ENCODE assay signal across 9 cellular contexts in the genomic region with DNA sequence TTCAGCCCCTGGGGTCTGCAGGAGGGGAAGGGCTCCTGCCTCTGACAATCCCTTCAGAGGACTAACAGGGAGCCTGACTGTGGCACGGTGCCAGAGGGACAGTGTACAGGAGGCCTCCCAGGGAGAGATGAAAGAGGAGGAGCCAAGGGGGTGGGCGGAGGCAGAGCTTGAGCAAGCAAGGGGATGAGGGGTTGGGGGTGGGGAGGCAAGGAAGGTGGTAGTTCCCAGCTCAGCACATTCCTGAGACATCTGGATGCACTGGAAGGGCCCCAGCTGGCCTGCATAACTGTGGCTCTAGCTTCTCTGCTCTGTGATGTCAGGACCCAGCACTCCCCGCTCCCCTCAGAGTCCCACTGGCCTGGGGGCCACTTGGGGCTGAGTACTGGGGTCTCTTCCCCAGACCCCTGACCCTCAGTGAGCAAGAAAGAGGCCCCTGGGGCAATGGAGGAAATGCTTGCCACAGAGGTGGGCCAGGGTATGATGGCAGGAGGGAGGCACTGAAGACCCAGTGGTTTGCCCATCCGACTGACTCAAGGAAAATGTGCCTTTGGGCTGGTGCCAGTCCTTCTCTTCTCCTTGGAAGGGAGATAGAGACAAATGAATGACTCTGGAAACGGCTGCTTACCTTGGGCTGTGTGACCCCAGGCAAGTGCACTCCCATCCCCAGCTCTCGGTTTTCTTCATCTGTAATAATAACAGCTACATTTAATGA. TPM values are rescaled to one million over a fixed set of nuclear protein-coding genes. Genes with fewer than 3 reads are reported as not detected.
A peak's percentile ranks its signal among the peaks of the same experiment; 100 is the strongest.
DNase-seq lines count a peak whose midpoint lies in the region; ATAC-seq and TF ChIP-seq lines count a peak whose summit lies in the region.
"Had no signal": no experiment of that assay in that cellular context is flagged by ENCODE, and none has a peak within 500 bp of the region (broad histone marks: within the 10 kb centered on the region; RNA-seq: fewer than 3 reads in every experiment).

No MANE protein-coding gene starts in this region.

- no peak overlapping the region for H4K8ac ChIP-seq in neuronal stem cell (ENCODE audit: low read depth, low read length)

- ATAC-seq in GM19023 (IDR thresholded peaks at IDR 0.05; ENCODE audit: unreplicated experiment) (no peak), GM18909 (IDR thresholded peaks at IDR 0.05; ENCODE audit: poor library complexity, unreplicated experiment) (no peak)

- H3K79me1 ChIP-seq in neuronal stem cell (ENCODE audit: low read depth, low read length), result no peaks in the 10 kb centered on the region

- H2AK5ac ChIP-seq in neuronal stem cell (ENCODE audit: low read depth, low read length), result peak overlapping the region; percentile 67

- peak overlapping the region; percentile 62 for H2BK5ac ChIP-seq in neuronal stem cell (ENCODE audit: low read length)

- no peaks in the 10 kb centered on the region for H3K9me3 ChIP-seq in neuronal stem cell (replicated peaks in 1 of 2; ENCODE audit: control insufficient read depth in 2 of 2, insufficient read depth in 1 of 2, low read depth in 1 of 2, low read length in 2 of 2)

- H3K23ac ChIP-seq in neuronal stem cell (ENCODE audit: low read depth, low read length, poor library complexity), result no peak overlapping the region

- H3K9ac ChIP-seq in neuronal stem cell (ENCODE audit: low read depth, low read length, poor library complexity), result no peak overlapping the region

- H2BK12ac ChIP-seq in neuronal stem cell (ENCODE audit: low read length), result peak overlapping the region; percentile 77

- peak overlapping the region; percentile 64 for H2BK120ac ChIP-seq in neuronal stem cell (ENCODE audit: low read depth, low read length)

- H3K18ac ChIP-seq in neuronal stem cell (ENCODE audit: low read length), result peak overlapping the region; percentile 76

- H3K14ac ChIP-seq in neuronal stem cell (ENCODE audit: low read length), result peak overlapping the region; percentile 25

- peaks cover 9 to 32% of the 10 kb centered on the region in 2 donors for H3K4me1 ChIP-seq in neuronal stem cell (ENCODE audit: control insufficient read depth in 2 of 2, insufficient read depth in 1 of 2, low read depth in 1 of 2, low read length in 2 of 2)

- no peaks in the 10 kb centered on the region for H3K36me3 ChIP-seq in neuronal stem cell (replicated peaks in 1 of 2; ENCODE audit: control insufficient read depth in 2 of 2, insufficient read depth in 2 of 2, low read length in 2 of 2)

- H3K27me3 ChIP-seq in neuronal stem cell (ENCODE audit: control insufficient read depth in 3 of 3, insufficient read depth in 3 of 3, low read depth in 1 of 3, low read length in 3 of 3), result peaks cover 0 to 53% (median 0%) of the 10 kb centered on the region in 3 experiments

- peak overlapping the region; percentile 45 for H2AFZ ChIP-seq in neuronal stem cell (ENCODE audit: low read length)

- DNase-seq in COR-L47 (lab: John Stamatoyannopoulos, UW) (peak; percentile 9), NCI-H2171 treated with DMSO at 0.1 percent for 48 hours (lab: John Stamatoyannopoulos, UW) (peak; percentile 22), epithelial cell of esophagus (ENCODE audit: low read depth) (peak; percentile 64), neuronal stem cell (ENCODE audit: low spot score) (no peak), foreskin melanocyte (no peak), Kasumi-1 (lab: John Stamatoyannopoulos, UW) (no peak)
- DNase-seq: NK-92 treated with Interleukin-12 subunit alpha and Interleukin-12 subunit beta, amount 100 ng/mL, for 24 hours had no signal

- H4K91ac ChIP-seq in neuronal stem cell (ENCODE audit: low read depth, low read length, poor library complexity), result no peak overlapping the region

- no CpG with 5 or more reads among the region's 6 CpGs for WGBS in neuronal stem cell (ENCODE audit: extremely low coverage in 2 of 2, insufficient read length in 2 of 2, insufficient replicate concordance in 1 of 2), 2 donors

- no peak overlapping the region for H3K4me3 ChIP-seq in epithelial cell of esophagus (ENCODE audit: low read length)
- no peak overlapping the region for H3K4me3 ChIP-seq in neuronal stem cell (ENCODE audit: low read length in 2 of 2)

- no peak overlapping the region for H3K4me2 ChIP-seq in neuronal stem cell (ENCODE audit: insufficient read depth, low read length, poor library complexity, severe bottlenecking)

- H2BK15ac ChIP-seq in neuronal stem cell (ENCODE audit: low read length), result peak overlapping the region; percentile 46

- H3K27ac ChIP-seq in neuronal stem cell (replicated peaks; ENCODE audit: low read length), result peak overlapping the region; percentile 14

- TF ChIP-seq CTCF in epithelial cell of esophagus (IDR thresholded peaks at IDR 0.05; ENCODE audit: insufficient read depth, low read depth, low read length, missing control alignments), result no peak

- no peak overlapping the region for H3K4ac ChIP-seq in neuronal stem cell (ENCODE audit: low read length)

RNA-seq across cellular contexts. Expression of a gene that starts 13.3 kb away (rescaled TPM):
- polyA plus RNA-seq in neuronal stem cell (2013, experiment 1 of 2), result 8.4 TPM
- polyA plus RNA-seq in neuronal stem cell (2013, experiment 2 of 2), result 8.8 TPM

RNA-seq across cellular contexts. Expression of a gene that starts 56.5 kb away (rescaled TPM):
- polyA plus RNA-seq in neuronal stem cell (2013, experiment 1 of 2), result 33.3 TPM
- polyA plus RNA-seq in neuronal stem cell (2013, experiment 2 of 2), result 32.3 TPM

Comparison
In these comparisons a context has a peak if more than half of its experiments do, and no peak if none do; other contexts are left out.
1. DNase-seq: peak in COR-L47 (single experiment), NCI-H2171 treated with DMSO at 0.1 percent for 48 hours (single experiment) and epithelial cell of esophagus (single experiment); none in neuronal stem cell (single experiment), foreskin melanocyte (single experiment) and Kasumi-1 (0 of 2).